ENCODE assay signal across 6 cellular contexts in the genomic region with DNA sequence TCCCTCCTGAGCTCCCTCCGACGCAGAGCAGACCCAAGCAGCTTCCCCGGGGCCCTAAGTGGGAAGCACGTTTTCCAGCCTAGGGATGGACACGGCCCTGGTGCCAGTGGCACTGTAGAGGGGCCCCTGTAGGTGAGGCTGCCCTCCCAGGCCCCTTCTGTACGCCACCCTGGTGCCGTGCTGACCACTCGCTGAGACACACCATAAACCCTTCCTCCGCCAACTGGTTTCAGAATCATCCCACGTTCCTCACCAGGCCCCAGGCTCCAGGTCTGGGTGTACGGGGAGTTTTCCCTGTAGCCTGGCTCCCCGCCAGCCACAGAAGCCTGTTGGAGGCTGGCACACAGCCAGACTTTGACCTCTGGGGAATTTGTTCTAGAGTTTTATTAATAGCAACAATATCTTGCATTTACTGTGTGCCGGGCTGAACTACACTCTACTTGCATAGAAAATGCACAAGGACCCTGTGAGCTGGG. TPM values are rescaled to one million over a fixed set of nuclear protein-coding genes. Genes with fewer than 3 reads are reported as not detected.
DNase-seq lines count a peak whose midpoint lies in the region; ATAC-seq and TF ChIP-seq lines count a peak whose summit lies in the region.
"Had no signal": no experiment of that assay in that cellular context is flagged by ENCODE, and none has a peak within 500 bp of the region (broad histone marks: within the 10 kb centered on the region; RNA-seq: fewer than 3 reads in every experiment).

No MANE protein-coding gene starts in this region.

- TF ChIP-seq EP300 in tibial nerve (IDR thresholded peaks at IDR 0.05) = peak in 1 of 2 donors; percentile 42

- H3K4me2 ChIP-seq in fibroblast of lung (ENCODE audit: extremely low read depth, insufficient read depth, low read length) = peak overlapping the region; percentile 59

- no peaks in the 10 kb centered on the region for H4K20me1 ChIP-seq in fibroblast of lung (ENCODE audit: control insufficient read depth, extremely low read depth, insufficient read depth, low read length)

- no peak for TF ChIP-seq CTCF in fibroblast of lung (conservative IDR thresholded peaks at IDR 0.05 in 1 of 2, IDR thresholded peaks at IDR 0.05 in 1 of 2; ENCODE audit: low read depth in 1 of 2, low read length in 2 of 2)
- no peak for TF ChIP-seq CTCF in tibial nerve (IDR thresholded peaks at IDR 0.05)

- no peak for TF ChIP-seq POLR2A in tibial nerve (IDR thresholded peaks at IDR 0.05)

- H3K4me1 ChIP-seq in fibroblast of lung (ENCODE audit: control insufficient read depth, extremely low read depth, insufficient read depth, low read length) (peaks cover 21% of the 10 kb centered on the region), tibial nerve (peaks cover 0 to 52% (median 18%) of the 10 kb centered on the region in 4 donors)

- H3K9me3 ChIP-seq in fibroblast of lung (ENCODE audit: control insufficient read depth, insufficient read depth, low read depth, low read length) (no peaks in the 10 kb centered on the region), tibial nerve (no peaks in the 10 kb centered on the region)

- no peak overlapping the region for H3K9ac ChIP-seq in fibroblast of lung (ENCODE audit: insufficient read depth, low read length)

- no peak for ATAC-seq in HG02798 (IDR thresholded peaks at IDR 0.05; ENCODE audit: poor library complexity, unreplicated experiment)

- H3K79me2 ChIP-seq in fibroblast of lung (ENCODE audit: control insufficient read depth, insufficient read depth, low read length) = no peaks in the 10 kb centered on the region

- H3K4me3 ChIP-seq in fibroblast of lung (replicated peaks in 1 of 4; ENCODE audit: control extremely low read depth in 1 of 4, insufficient read depth in 1 of 4, low read depth in 3 of 4, low read length in 4 of 4) = no peak overlapping the region
- no peak overlapping the region for H3K4me3 ChIP-seq in tibial nerve

- peak; percentile 56 for DNase-seq in NCI-H510A (lab: John Stamatoyannopoulos, UW)
- peak; percentile 78 to 87 for DNase-seq in fibroblast of lung (ENCODE audit: low read depth in 2 of 2)
- DNase-seq in tibial nerve (ENCODE audit: low spot score in 2 of 2) = peak; percentile 72 to 74
- DNase-seq in cerebellum (ENCODE audit: low spot score) = no peak

- peak overlapping the region; percentile 14 for H3K27ac ChIP-seq in fibroblast of lung (ENCODE audit: insufficient read depth, low read length)
- H3K27ac ChIP-seq in tibial nerve = peak overlapping the region; percentile 12 to 85 (median 52)
- H3K27ac ChIP-seq: HL-60 had no signal

- H2AFZ ChIP-seq in fibroblast of lung (ENCODE audit: low read length) = no peak overlapping the region

- H3K27me3 ChIP-seq in fibroblast of lung (ENCODE audit: control insufficient read depth, insufficient read depth, low read length) (no peaks in the 10 kb centered on the region), tibial nerve (no peaks in the 10 kb centered on the region)

- 27 to 42% methylated on average over 6 of the region's 13 CpGs for WGBS in tibial nerve, 2 donors

- H3K36me3 ChIP-seq in fibroblast of lung (ENCODE audit: control insufficient read depth, insufficient read depth, low read length) = no peaks in the 10 kb centered on the region
- no peaks in the 10 kb centered on the region for H3K36me3 ChIP-seq in tibial nerve

RNA-seq across cellular contexts. Expression of a gene that starts 18.2 kb away (rescaled TPM):
- total RNA-seq in fibroblast of lung (not detected in 2 replicates), tibial nerve (under 1 TPM in 1 of 4 donors, not detected in 3; 0.39 TPM), cerebellum (0.27 TPM)
- polyA plus RNA-seq in fibroblast of lung = not detected in 2 replicates
- polyA plus RNA-seq in fibroblast of lung (2012) = not detected in 2 replicates
- polyA minus RNA-seq in fibroblast of lung (ENCODE audit: low replicate concordance) = not detected in 2 replicates

RNA-seq across cellular contexts. Expression of a gene that starts 26.7 kb away (rescaled TPM):
- total RNA-seq in fibroblast of lung (1,957 and 2,451 TPM in 2 replicates), tibial nerve (1,000 to 10,000 TPM; 1,854 to 2,171 (median 1,912) TPM), cerebellum (401 TPM)
- 1,593 and 1,989 TPM in 2 replicates for polyA plus RNA-seq in fibroblast of lung
- polyA plus RNA-seq in fibroblast of lung (2012) = 2,564 and 3,355 TPM in 2 replicates
- 391 and 438 TPM in 2 replicates for polyA minus RNA-seq in fibroblast of lung (ENCODE audit: low replicate concordance)

RNA-seq across cellular contexts. Expression of a gene that starts 26.9 kb away (rescaled TPM):
- total RNA-seq in fibroblast of lung = 11.0 and 13.2 TPM in 2 replicates
- 48.9 and 62.2 TPM in 2 replicates for polyA plus RNA-seq in fibroblast of lung
- 41.5 and 52.6 TPM in 2 replicates for polyA plus RNA-seq in fibroblast of lung (2012)
- polyA minus RNA-seq in fibroblast of lung (ENCODE audit: low replicate concordance) = 3.3 and 6.5 TPM in 2 replicates
- total RNA-seq in tibial nerve = 10 to 100 TPM; 21.6 to 25.3 (median 24.2) TPM
- total RNA-seq in cerebellum = 13.8 TPM

RNA-seq across cellular contexts. Expression of a gene that starts 58.1 kb away (rescaled TPM):
- 30.6 and 33.7 TPM in 2 replicates for total RNA-seq in fibroblast of lung
- polyA plus RNA-seq in fibroblast of lung = 2.7 and 22.3 TPM in 2 replicates
- 4.4 and 29.0 TPM in 2 replicates for polyA plus RNA-seq in fibroblast of lung (2012)
- polyA minus RNA-seq in fibroblast of lung (ENCODE audit: low replicate concordance) = 5.5 and 35.1 TPM in 2 replicates
- 100 to 1,000 TPM in 2 of 4 donors, 10 to 100 TPM in 2; 44.7 to 328 (median 169) TPM for total RNA-seq in tibial nerve
- 5.4 TPM for total RNA-seq in cerebellum
